17 cellular contexts compared by ENCODE assay signal in the genomic region with DNA sequence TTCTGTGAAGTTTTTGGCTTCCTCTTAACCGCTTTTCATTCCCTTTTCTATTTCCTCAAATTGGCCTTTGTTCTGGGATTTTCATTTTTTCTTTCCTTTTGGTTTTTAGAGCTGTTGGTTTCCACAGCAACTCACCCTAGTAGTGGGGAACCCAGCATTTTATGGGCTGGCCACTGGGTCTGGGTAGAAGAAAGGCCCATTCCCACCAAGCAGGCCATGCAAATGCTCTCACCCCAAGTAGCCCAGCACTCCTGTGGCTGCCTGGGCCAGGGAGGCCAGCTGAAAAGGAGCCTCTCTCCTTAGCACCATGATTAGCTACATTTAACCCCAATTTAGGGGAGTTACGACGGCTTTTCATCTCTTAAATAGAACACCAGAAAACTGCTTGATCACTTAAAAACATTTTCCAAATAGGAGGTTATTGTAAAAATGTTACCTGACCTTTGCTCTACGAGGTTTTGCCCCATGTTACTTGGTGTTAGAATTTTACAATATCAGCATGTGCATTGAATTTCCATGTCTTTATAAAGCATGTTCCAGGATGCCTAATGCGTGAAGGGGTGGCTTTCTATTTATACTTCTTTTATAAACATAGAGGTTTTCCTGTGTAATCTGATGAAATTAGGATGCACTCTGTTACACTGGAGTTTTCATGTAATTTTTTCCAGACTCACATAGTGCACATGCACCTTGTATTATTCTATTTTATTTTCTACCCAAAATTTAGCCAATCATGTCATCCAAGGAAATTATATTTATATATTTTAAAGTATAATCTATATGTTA.
"Had no signal": no experiment of that assay in that cellular context is flagged by ENCODE, and none has a peak within 500 bp of the region (broad histone marks: within the 10 kb centered on the region; RNA-seq: fewer than 3 reads in every experiment).

No MANE protein-coding gene starts in this region.

- H3K4me3 Mint-ChIP-seq: activated CD4-positive, alpha-beta T cell treated with anti-CD3 and anti-CD28 coated beads for 36 hours; activated naive CD8-positive, alpha-beta T cell treated with anti-CD3 and anti-CD28 coated beads, Interleukin-2, amount 50 U/mL, for 24 hours; activated T-helper 1 cell treated with anti-CD3 and anti-CD28 coated beads, Interleukin-12 subunit alpha, Interleukin-12 subunit beta, Interleukin-2, Interleukin-4 antibody, amounts not matched to agents 30 ng/mL and 10 ng/mL and 1 ng/mL, durations not matched to agents 14 hours and 24 hours and 36 hours; natural killer cell; T-cell had no signal

- H3K4me1 ChIP-seq: colonic mucosa, lower lobe of right lung, suprapubic skin, upper lobe of right lung had no signal

- H3K27ac Mint-ChIP-seq: activated CD4-positive, alpha-beta T cell treated with anti-CD3 and anti-CD28 coated beads for 36 hours; activated naive CD8-positive, alpha-beta T cell treated with anti-CD3 and anti-CD28 coated beads, Interleukin-2, amount 50 U/mL, for 24 hours; activated T-helper 1 cell treated with anti-CD3 and anti-CD28 coated beads, Interleukin-12 subunit alpha, Interleukin-12 subunit beta, Interleukin-2, Interleukin-4 antibody, amounts not matched to agents 30 ng/mL and 10 ng/mL and 1 ng/mL, durations not matched to agents 14 hours and 24 hours and 36 hours; natural killer cell; T-cell had no signal

- H3K27ac ChIP-seq: colonic mucosa, lower lobe of right lung, suprapubic skin, upper lobe of right lung, VCaP had no signal

- H3K36me3 ChIP-seq: colonic mucosa, lower lobe of right lung, suprapubic skin, upper lobe of right lung had no signal

- H3K4me3 ChIP-seq: colonic mucosa, lower lobe of right lung, suprapubic skin, upper lobe of right lung had no signal

- H3K9me3 ChIP-seq: colonic mucosa, lower lobe of right lung, suprapubic skin, upper lobe of right lung had no signal

- H3K36me3 Mint-ChIP-seq: natural killer cell, T-cell had no signal

- ATAC-seq: activated CD4-positive, alpha-beta T cell treated with anti-CD3 and anti-CD28 coated beads for 36 hours; activated naive CD8-positive, alpha-beta T cell treated with anti-CD3 and anti-CD28 coated beads, Interleukin-2, amount 50 U/mL, for 24 hours; lower lobe of right lung; natural killer cell; T-cell; upper lobe of right lung had no signal

- H3K27me3 ChIP-seq: colonic mucosa, suprapubic skin, upper lobe of right lung had no signal

- H3K9me3 Mint-ChIP-seq: activated T-helper 1 cell treated with anti-CD3 and anti-CD28 coated beads, Interleukin-12 subunit alpha, Interleukin-12 subunit beta, Interleukin-2, Interleukin-4 antibody, amounts not matched to agents 30 ng/mL and 10 ng/mL and 1 ng/mL, durations not matched to agents 14 hours and 24 hours and 36 hours; natural killer cell; T-cell had no signal

- H3K4me1 Mint-ChIP-seq: activated CD4-positive, alpha-beta T cell treated with anti-CD3 and anti-CD28 coated beads for 36 hours; activated naive CD8-positive, alpha-beta T cell treated with anti-CD3 and anti-CD28 coated beads, Interleukin-2, amount 50 U/mL, for 24 hours; natural killer cell; T-cell had no signal

- DNase-seq: activated CD4-positive, alpha-beta T cell treated with anti-CD3 and anti-CD28 coated beads for 36 hours; activated naive CD4-positive, alpha-beta T cell; activated naive CD8-positive, alpha-beta T cell treated with anti-CD3 and anti-CD28 coated beads, Interleukin-2, amount 50 U/mL, for 24 hours; colonic mucosa; effector CD4-positive, alpha-beta T cell; kidney glomerular epithelial cell; lower lobe of right lung; natural killer cell; occipital lobe; stimulated activated CD4-positive, alpha-beta T cell treated with anti-CD3 and anti-CD28 coated beads, Interleukin-2, amount 100 ng/mL, for 48 hours; stimulated activated naive CD4-positive, alpha-beta T cell treated with Interleukin-2 at 50 U/mL for 16 hours; T-cell; T1000; upper lobe of right lung had no signal

- H3K27me3 Mint-ChIP-seq: activated CD4-positive, alpha-beta T cell treated with anti-CD3 and anti-CD28 coated beads for 36 hours had no signal
